1 cellular context compared by ENCODE assay signal in the genomic region with DNA sequence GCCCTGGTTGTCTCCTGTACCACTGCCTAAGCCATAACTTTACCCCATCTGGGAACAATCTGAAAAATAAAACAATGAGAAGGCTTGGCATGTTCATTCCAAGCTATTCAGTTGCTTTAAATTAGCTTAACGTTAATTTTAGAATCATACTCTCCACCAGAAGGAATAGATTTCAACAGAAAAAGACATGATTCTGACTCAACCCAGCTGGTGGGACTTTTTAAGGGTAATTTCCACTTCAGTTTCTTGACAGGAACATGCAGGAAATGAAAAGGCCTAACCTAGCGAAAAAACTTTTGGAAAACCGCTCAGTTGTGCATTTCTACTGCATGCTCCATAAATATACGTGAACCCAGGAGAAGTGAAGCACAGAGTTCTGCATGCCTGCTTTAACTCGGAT.
TF ChIP-seq lines count a peak whose summit lies in the region.

No MANE protein-coding gene starts in this region.

TF ChIP-seq in HEK293T, 16 proteins besides CTCF, POLR2A, EP300 and RAD21:
- TF ChIP-seq FOXK2 (IDR thresholded peaks at IDR 0.05) (no peak), ARNT (IDR thresholded peaks at IDR 0.05) (no peak), L3MBTL2 (conservative IDR thresholded peaks at IDR 0.05) (no peak), ZNF384 (IDR thresholded peaks at IDR 0.05) (no peak), HDGF (IDR thresholded peaks at IDR 0.05; ENCODE audit: borderline replicate concordance) (no peak), SP1 (IDR thresholded peaks at IDR 0.05) (no peak), NFRKB (IDR thresholded peaks at IDR 0.05) (no peak), CTBP1 (IDR thresholded peaks at IDR 0.05; ENCODE audit: borderline replicate concordance) (no peak), TARDBP (IDR thresholded peaks at IDR 0.05) (no peak), LEF1 (IDR thresholded peaks at IDR 0.05; ENCODE audit: borderline replicate concordance) (no peak), SUZ12 (IDR thresholded peaks at IDR 0.05) (no peak), FOXA1 (IDR thresholded peaks at IDR 0.05) (no peak), FOXM1 (IDR thresholded peaks at IDR 0.05; ENCODE audit: borderline replicate concordance) (no peak), BHLHE40 (IDR thresholded peaks at IDR 0.05; ENCODE audit: borderline replicate concordance) (no peak)
- TF ChIP-seq, protein P1, sequence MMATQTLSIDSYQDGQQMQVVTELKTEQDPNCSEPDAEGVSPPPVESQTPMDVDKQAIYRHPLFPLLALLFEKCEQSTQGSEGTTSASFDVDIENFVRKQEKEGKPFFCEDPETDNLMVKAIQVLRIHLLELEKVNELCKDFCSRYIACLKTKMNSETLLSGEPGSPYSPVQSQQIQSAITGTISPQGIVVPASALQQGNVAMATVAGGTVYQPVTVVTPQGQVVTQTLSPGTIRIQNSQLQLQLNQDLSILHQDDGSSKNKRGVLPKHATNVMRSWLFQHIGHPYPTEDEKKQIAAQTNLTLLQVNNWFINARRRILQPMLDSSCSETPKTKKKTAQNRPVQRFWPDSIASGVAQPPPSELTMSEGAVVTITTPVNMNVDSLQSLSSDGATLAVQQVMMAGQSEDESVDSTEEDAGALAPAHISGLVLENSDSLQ (IDR thresholded peaks at IDR 0.05): no peak
